In genomic region chr3:160980740-160981139, GRCh38 we compare ENCODE assay signal across 15 cellular contexts.
A peak's percentile ranks its signal among the peaks of the same experiment; 100 is the strongest.
DNase-seq lines count a peak whose midpoint lies in the region; ATAC-seq and TF ChIP-seq lines count a peak whose summit lies in the region.
"Had no signal": no experiment of that assay in that cellular context is flagged by ENCODE, and none has a peak within 500 bp of the region (broad histone marks: within the 10 kb centered on the region; RNA-seq: fewer than 3 reads in every experiment).

No MANE protein-coding gene starts in this region.

- peaks cover 0 to 1% of the 10 kb centered on the region in 2 donors for H3K4me1 ChIP-seq in lung (ENCODE audit: control insufficient read depth in 2 of 2, insufficient read depth in 2 of 2, low read length in 2 of 2)
- no peaks in the 10 kb centered on the region for H3K4me1 ChIP-seq in effector memory CD4-positive, alpha-beta T cell (ENCODE audit: control insufficient read depth, insufficient read depth, low read length, poor library complexity, severe bottlenecking)
- H3K4me1 ChIP-seq: esophagus squamous epithelium, uterus had no signal

- no peak overlapping the region for H3K4me3 ChIP-seq in lung
- no peak overlapping the region for H3K4me3 ChIP-seq in effector memory CD4-positive, alpha-beta T cell (ENCODE audit: insufficient read depth, low read depth, low read length, poor library complexity, severe bottlenecking)
- H3K4me3 ChIP-seq: esophagus squamous epithelium, uterus had no signal

- no peaks in the 10 kb centered on the region for H3K36me3 Mint-ChIP-seq in activated T-helper 1 cell treated with anti-CD3 and anti-CD28 coated beads, Interleukin-12 subunit alpha, Interleukin-12 subunit beta, Interleukin-2, Interleukin-4 antibody, amounts not matched to agents 30 ng/mL and 10 ng/mL and 1 ng/mL, durations not matched to agents 14 hours and 24 hours and 36 hours (ENCODE audit: low read depth)

- H3K9me3 ChIP-seq in lung (ENCODE audit: control insufficient read depth in 2 of 2, insufficient read depth in 1 of 2, low read length in 1 of 2): no peaks in the 10 kb centered on the region
- H3K9me3 ChIP-seq in effector memory CD4-positive, alpha-beta T cell (ENCODE audit: control insufficient read depth, low read length): no peaks in the 10 kb centered on the region
- H3K9me3 ChIP-seq: uterus had no signal

- TF ChIP-seq CTCF in lung (IDR thresholded peaks at IDR 0.05; ENCODE audit: control extremely low read depth, extremely low read depth): no peak

- no peak overlapping the region for H3K4me3 Mint-ChIP-seq in activated T-helper 1 cell treated with anti-CD3 and anti-CD28 coated beads, Interleukin-12 subunit alpha, Interleukin-12 subunit beta, Interleukin-2, Interleukin-4 antibody, amounts not matched to agents 30 ng/mL and 10 ng/mL and 1 ng/mL, durations not matched to agents 14 hours and 24 hours and 36 hours

- H3K27ac Mint-ChIP-seq in activated T-helper 1 cell treated with anti-CD3 and anti-CD28 coated beads, Interleukin-12 subunit alpha, Interleukin-12 subunit beta, Interleukin-2, Interleukin-4 antibody, amounts not matched to agents 30 ng/mL and 10 ng/mL and 1 ng/mL, durations not matched to agents 14 hours and 24 hours and 36 hours: no peak overlapping the region

- H3K27me3 Mint-ChIP-seq in activated T-helper 1 cell treated with anti-CD3 and anti-CD28 coated beads, Interleukin-12 subunit alpha, Interleukin-12 subunit beta, Interleukin-2, Interleukin-4 antibody, amounts not matched to agents 30 ng/mL and 10 ng/mL and 1 ng/mL, durations not matched to agents 14 hours and 24 hours and 36 hours (ENCODE audit: insufficient read depth): no peaks in the 10 kb centered on the region

- peaks cover 14% of the 10 kb centered on the region for H3K4me1 Mint-ChIP-seq in activated T-helper 1 cell treated with anti-CD3 and anti-CD28 coated beads, Interleukin-12 subunit alpha, Interleukin-12 subunit beta, Interleukin-2, Interleukin-4 antibody, amounts not matched to agents 30 ng/mL and 10 ng/mL and 1 ng/mL, durations not matched to agents 14 hours and 24 hours and 36 hours (ENCODE audit: low read depth)

- H3K9me3 Mint-ChIP-seq in activated T-helper 1 cell treated with anti-CD3 and anti-CD28 coated beads, Interleukin-12 subunit alpha, Interleukin-12 subunit beta, Interleukin-2, Interleukin-4 antibody, amounts not matched to agents 30 ng/mL and 10 ng/mL and 1 ng/mL, durations not matched to agents 14 hours and 24 hours and 36 hours: peaks cover 21% of the 10 kb centered on the region

- H3K27ac ChIP-seq in lung (ENCODE audit: low read depth in 1 of 2, low read length in 1 of 2): no peak overlapping the region
- no peak overlapping the region for H3K27ac ChIP-seq in effector memory CD4-positive, alpha-beta T cell (ENCODE audit: insufficient read depth, low read length, poor library complexity, severe bottlenecking)
- H3K27ac ChIP-seq: esophagus squamous epithelium, uterus had no signal

- DNase-seq in lung (ENCODE audit: low spot score): no peak
- DNase-seq in effector memory CD4-positive, alpha-beta T cell: no peak
- DNase-seq in effector CD8-positive, alpha-beta T cell (lab: John Stamatoyannopoulos, UW): no peak
- DNase-seq in activated T-helper 1 cell treated with anti-CD3 and anti-CD28 coated beads, Interleukin-12 subunit alpha, Interleukin-12 subunit beta, Interleukin-2, Interleukin-4 antibody, amounts not matched to agents 30 ng/mL and 10 ng/mL and 1 ng/mL, durations not matched to agents 14 hours and 24 hours and 36 hours (ENCODE audit: low spot score): no peak
- no peak for DNase-seq in C1 segment of cervical spinal cord (lab: John Stamatoyannopoulos, UW)
- DNase-seq: activated CD4-positive, alpha-beta T cell treated with anti-CD3 and anti-CD28 coated beads for 1 hour; COR-L47; esophagus squamous epithelium; islet precursor cell; NCI-H1930; Right ventricle myocardium superior; uterus had no signal

- intact Hi-C loops in activated T-helper 1 cell treated with anti-CD3 and anti-CD28 coated beads, Interleukin-12 subunit alpha, Interleukin-12 subunit beta, Interleukin-2, Interleukin-4 antibody, amounts not matched to agents 30 ng/mL and 10 ng/mL and 1 ng/mL, durations not matched to agents 14 hours and 24 hours and 36 hours (cut with micrococcal nuclease): loop anchor here (5.0 kb wide), 1 partner anchor 102 kb away; no protein-coding TSS in a partner anchor

- H3K27me3 ChIP-seq in lung (ENCODE audit: control insufficient read depth, insufficient read depth): no peaks in the 10 kb centered on the region
- H3K27me3 ChIP-seq in effector memory CD4-positive, alpha-beta T cell (replicated peaks; ENCODE audit: control insufficient read depth, insufficient read depth, low read length, poor library complexity, severe bottlenecking): no peaks in the 10 kb centered on the region
- H3K27me3 ChIP-seq: esophagus squamous epithelium, uterus had no signal

- ATAC-seq in GM18511 (IDR thresholded peaks at IDR 0.05; ENCODE audit: unreplicated experiment): peak; percentile 59
- ATAC-seq in GM21529 (IDR thresholded peaks at IDR 0.05; ENCODE audit: unreplicated experiment): peak; percentile 54
- ATAC-seq in HG03280 (IDR thresholded peaks at IDR 0.05; ENCODE audit: unreplicated experiment): peak; percentile 51
- ATAC-seq in lung (ENCODE audit: insufficient read depth, low FRiP score): peak; percentile 34

- H3K36me3 ChIP-seq in lung (ENCODE audit: control insufficient read depth in 2 of 2, insufficient read depth in 2 of 2, low read length in 2 of 2): no peaks in the 10 kb centered on the region
- no peaks in the 10 kb centered on the region for H3K36me3 ChIP-seq in effector memory CD4-positive, alpha-beta T cell (ENCODE audit: control insufficient read depth, insufficient read depth, low read length)
- H3K36me3 ChIP-seq: esophagus squamous epithelium, uterus had no signal

- 46 to 72% methylated on average over 2 of the region's 2 CpGs for WGBS in lung, 2 donors
